Comparison of ENCODE assay signal across 13 cellular contexts in the genomic region with DNA sequence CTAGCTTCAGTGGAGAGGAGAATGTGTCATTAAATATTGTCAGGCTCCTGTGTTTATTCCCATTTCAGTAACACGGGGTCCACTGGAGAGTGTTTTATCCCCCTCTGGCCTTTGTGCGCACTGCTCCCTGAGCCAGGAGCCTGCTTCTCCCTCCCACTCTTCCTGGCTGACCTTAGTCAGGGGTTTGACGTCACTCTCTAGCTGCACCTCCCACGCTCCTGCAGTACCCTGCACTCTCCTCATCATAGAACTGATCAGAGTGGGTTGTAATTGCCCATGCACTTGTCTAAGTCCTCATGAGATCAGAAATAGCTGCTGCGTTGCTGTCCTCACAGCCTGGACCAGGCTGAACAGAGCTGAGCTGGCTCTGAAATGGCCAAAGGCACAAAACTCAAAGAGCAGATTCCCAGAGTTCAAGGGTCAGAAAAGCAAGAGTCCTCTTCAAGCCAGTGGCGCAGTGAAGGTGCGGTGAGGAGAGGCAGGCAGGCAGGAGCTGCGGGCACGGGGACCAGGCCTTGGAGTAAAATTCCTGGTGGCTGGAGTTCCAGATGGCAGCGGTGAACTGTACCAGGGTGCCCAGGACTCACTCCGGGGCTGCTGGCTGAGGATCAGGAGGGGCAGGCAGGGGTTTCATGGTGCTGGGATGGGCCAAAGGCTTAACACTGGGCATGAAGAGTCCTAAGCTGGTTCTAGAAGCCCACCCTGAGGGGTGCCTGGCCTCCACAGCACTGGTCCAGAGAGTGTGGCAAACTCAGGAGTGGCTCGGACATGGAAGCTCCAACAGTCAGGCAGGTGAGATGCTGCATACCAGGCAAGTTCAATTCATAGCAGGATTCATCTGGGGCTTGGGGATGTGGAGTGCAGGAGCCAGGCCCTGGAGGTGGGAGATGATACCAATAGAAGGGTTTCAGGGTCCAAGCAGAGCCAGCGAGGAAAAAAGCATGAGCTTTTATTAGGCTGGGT.
DNase-seq lines count a peak whose midpoint lies in the region; ATAC-seq lines count a peak whose summit lies in the region.
"Had no signal": no experiment of that assay in that cellular context is flagged by ENCODE, and none has a peak within 500 bp of the region (broad histone marks: within the 10 kb centered on the region; RNA-seq: fewer than 3 reads in every experiment).

No MANE protein-coding gene starts in this region.

- H3K9me3 Mint-ChIP-seq in activated CD8-positive, alpha-beta memory T cell treated with anti-CD3 and anti-CD28 coated beads, Interleukin-2, amount 10 ng/mL, durations not matched to agents 7 days and 5 days (ENCODE audit: low read depth), result no peaks in the 10 kb centered on the region
- H3K9me3 Mint-ChIP-seq: natural killer cell treated with Interleukin-12 subunit alpha and Interleukin-12 subunit beta and Interleukin-15 and Interleukin-18, amount 100 ng/mL, for 72 hours had no signal

- CTCF ChIA-PET in activated CD8-positive, alpha-beta memory T cell treated with anti-CD3 and anti-CD28 coated beads, Interleukin-2, amount 10 ng/mL, durations not matched to agents 7 days and 5 days (lab: Charles Lee), result no interaction called here

- no peak overlapping the region for H3K4me3 Mint-ChIP-seq in activated CD8-positive, alpha-beta memory T cell treated with anti-CD3 and anti-CD28 coated beads, Interleukin-2, amount 10 ng/mL, durations not matched to agents 7 days and 5 days
- H3K4me3 Mint-ChIP-seq: natural killer cell treated with Interleukin-12 subunit alpha and Interleukin-12 subunit beta and Interleukin-15 and Interleukin-18, amount 100 ng/mL, for 72 hours had no signal

- peak; percentile 0 for DNase-seq in activated CD8-positive, alpha-beta memory T cell treated with anti-CD3 and anti-CD28 coated beads, Interleukin-2, amount 10 ng/mL, durations not matched to agents 7 days and 5 days
- no peak for DNase-seq in activated CD8-positive, alpha-beta memory T cell treated with anti-CD3 and anti-CD28 coated beads, Interleukin-2, amount 50 U/mL, for 48 hours
- DNase-seq in RKO (ENCODE audit: low spot score) (peak; percentile 32), left lobe of liver (ENCODE audit: low spot score) (no peak), ureter (ENCODE audit: low spot score) (peak; percentile 29), NCI-H82 (lab: John Stamatoyannopoulos, UW) (no peak), GM19238 (ENCODE audit: insufficient read length, low spot score) (no peak)
- DNase-seq: activated CD4-positive, alpha-beta T cell treated with anti-CD3 and anti-CD28 coated beads for 1 hour; activated gamma-delta T cell treated with Interleukin-2 at 50 U/mL for 16 hours; erythroblast; stimulated activated CD4-positive, alpha-beta T cell treated with anti-CD3 and anti-CD28 coated beads, Interleukin-2, amount 100 ng/mL, for 24 hours had no signal

- no peaks in the 10 kb centered on the region for H3K36me3 Mint-ChIP-seq in activated CD8-positive, alpha-beta memory T cell treated with anti-CD3 and anti-CD28 coated beads, Interleukin-2, amount 10 ng/mL, durations not matched to agents 7 days and 5 days
- H3K36me3 Mint-ChIP-seq: natural killer cell treated with Interleukin-12 subunit alpha and Interleukin-12 subunit beta and Interleukin-15 and Interleukin-18, amount 100 ng/mL, for 72 hours had no signal

- H3K27me3 Mint-ChIP-seq in activated CD8-positive, alpha-beta memory T cell treated with anti-CD3 and anti-CD28 coated beads, Interleukin-2, amount 10 ng/mL, durations not matched to agents 7 days and 5 days, result no peaks in the 10 kb centered on the region

- no peak overlapping the region for H3K27ac Mint-ChIP-seq in activated CD8-positive, alpha-beta memory T cell treated with anti-CD3 and anti-CD28 coated beads, Interleukin-2, amount 10 ng/mL, durations not matched to agents 7 days and 5 days
- H3K27ac Mint-ChIP-seq: natural killer cell treated with Interleukin-12 subunit alpha and Interleukin-12 subunit beta and Interleukin-15 and Interleukin-18, amount 100 ng/mL, for 72 hours had no signal

- ATAC-seq in activated CD8-positive, alpha-beta memory T cell treated with anti-CD3 and anti-CD28 coated beads, Interleukin-2, amount 10 ng/mL, durations not matched to agents 7 days and 5 days, result no peak
- ATAC-seq in left lobe of liver (peak; percentile 77), GM18502 (IDR thresholded peaks at IDR 0.05; ENCODE audit: poor library complexity, unreplicated experiment) (no peak)

- no peaks in the 10 kb centered on the region for H3K4me1 Mint-ChIP-seq in activated CD8-positive, alpha-beta memory T cell treated with anti-CD3 and anti-CD28 coated beads, Interleukin-2, amount 10 ng/mL, durations not matched to agents 7 days and 5 days

Comparison
In these comparisons a context has a peak if more than half of its experiments do, and no peak if none do; other contexts are left out.
1. DNase-seq: peak in activated CD8-positive, alpha-beta memory T cell treated with anti-CD3 and anti-CD28 coated beads, Interleukin-2, amount 10 ng/mL, durations not matched to agents 7 days and 5 days (single experiment), RKO (single experiment) and ureter (single experiment); none in activated CD8-positive, alpha-beta memory T cell treated with anti-CD3 and anti-CD28 coated beads, Interleukin-2, amount 50 U/mL, for 48 hours (single experiment), left lobe of liver (single experiment), NCI-H82 (single experiment) and GM19238 (single experiment).